ENCODE assay signal across 8 cellular contexts in genomic region chr5:135944967-135945560, GRCh38. TPM values are rescaled to one million over a fixed set of nuclear protein-coding genes. Genes with fewer than 3 reads are reported as not detected.
DNase-seq lines count a peak whose midpoint lies in the region; TF ChIP-seq lines count a peak whose summit lies in the region.

No MANE protein-coding gene starts in this region.

- H3K27me3 ChIP-seq in Peyer's patch = no peaks in the 10 kb centered on the region
- no peaks in the 10 kb centered on the region for H3K27me3 ChIP-seq in tibial nerve

- no peaks in the 10 kb centered on the region for H3K4me1 Mint-ChIP-seq in activated naive CD4-positive, alpha-beta T cell treated with anti-CD3 and anti-CD28 coated beads for 36 hours (ENCODE audit: low read depth)

- H3K9me3 ChIP-seq in Peyer's patch = no peaks in the 10 kb centered on the region
- no peaks in the 10 kb centered on the region for H3K9me3 ChIP-seq in tibial nerve

- TF ChIP-seq POLR2A in Peyer's patch (IDR thresholded peaks at IDR 0.05) (no peak), tibial nerve (IDR thresholded peaks at IDR 0.05) (no peak)

- H3K9me3 Mint-ChIP-seq in activated naive CD4-positive, alpha-beta T cell treated with anti-CD3 and anti-CD28 coated beads for 36 hours = no peaks in the 10 kb centered on the region

- 0 to 1% methylated on average over 3 of the region's 3 CpGs for WGBS in tibial nerve, 2 donors

- intact Hi-C loops in activated naive CD4-positive, alpha-beta T cell treated with anti-CD3 and anti-CD28 coated beads for 36 hours (cut with micrococcal nuclease) = loop anchor here (1.0 kb wide), 4 partner anchors 58 to 229 kb away; no protein-coding TSS in a partner anchor

- H3K4me1 ChIP-seq in Peyer's patch (no peaks in the 10 kb centered on the region), tibial nerve (no peaks in the 10 kb centered on the region)

- H3K36me3 Mint-ChIP-seq in activated naive CD4-positive, alpha-beta T cell treated with anti-CD3 and anti-CD28 coated beads for 36 hours (ENCODE audit: low read depth) = no peaks in the 10 kb centered on the region

- no peak for TF ChIP-seq EP300 in tibial nerve (IDR thresholded peaks at IDR 0.05)

- H3K27me3 Mint-ChIP-seq in activated naive CD4-positive, alpha-beta T cell treated with anti-CD3 and anti-CD28 coated beads for 36 hours (ENCODE audit: low read depth) = peaks cover 10% of the 10 kb centered on the region

- DNase-seq in activated naive CD4-positive, alpha-beta T cell treated with anti-CD3 and anti-CD28 coated beads for 36 hours = peak; percentile 49
- DNase-seq in activated naive CD4-positive, alpha-beta T cell treated with anti-CD3 and anti-CD28 coated beads, Interleukin-2, amount 50 U/mL, for 16 hours = no peak
- DNase-seq in LNCaP clone FGC (ENCODE audit: low read depth) = peak; percentile 59
- DNase-seq in Peyer's patch = peak in 1 of 3 donors; percentile 75
- DNase-seq in cerebellum (ENCODE audit: low spot score) = peak; percentile 26
- peak; percentile 81 for DNase-seq in kidney glomerular epithelial cell (lab: John Stamatoyannopoulos, UW)
- DNase-seq in tibial nerve (ENCODE audit: low spot score in 2 of 2) = peak in 1 of 2 donors; percentile 85
- DNase-seq in OCI-M2 (lab: John Stamatoyannopoulos, UW; ENCODE audit: unreplicated experiment) = no peak

- H3K36me3 ChIP-seq in Peyer's patch (no peaks in the 10 kb centered on the region), tibial nerve (no peaks in the 10 kb centered on the region)

- H3K4me3 Mint-ChIP-seq in activated naive CD4-positive, alpha-beta T cell treated with anti-CD3 and anti-CD28 coated beads for 36 hours = no peak overlapping the region

- H3K27ac Mint-ChIP-seq in activated naive CD4-positive, alpha-beta T cell treated with anti-CD3 and anti-CD28 coated beads for 36 hours = no peak overlapping the region

- CTCF ChIA-PET in activated naive CD4-positive, alpha-beta T cell treated with anti-CD3 and anti-CD28 coated beads for 36 hours (lab: Charles Lee) = interaction anchor here (0.8 to 1.1 kb wide), 3 partner anchors 36 to 232 kb away, joined by 3 read pairs; no protein-coding TSS in a partner anchor

- TF ChIP-seq CTCF in LNCaP clone FGC (IDR thresholded peaks at IDR 0.05; ENCODE audit: control insufficient read depth, extremely low read depth, insufficient read depth) (peak; percentile 83), Peyer's patch (IDR thresholded peaks at IDR 0.05) (peak; percentile 18 to 91 (median 80)), tibial nerve (IDR thresholded peaks at IDR 0.05) (peak; percentile 60 to 85 (median 67))

- H3K4me3 ChIP-seq in LNCaP clone FGC (ENCODE audit: low read depth, low read length) = no peak overlapping the region
- no peak overlapping the region for H3K4me3 ChIP-seq in Peyer's patch
- no peak overlapping the region for H3K4me3 ChIP-seq in tibial nerve

- no peak overlapping the region for H3K27ac ChIP-seq in Peyer's patch
- no peak overlapping the region for H3K27ac ChIP-seq in tibial nerve

RNA-seq across cellular contexts. Expression of gene LECT2, which starts 9.7 kb away (rescaled TPM):
- total RNA-seq in activated naive CD4-positive, alpha-beta T cell treated with anti-CD3 and anti-CD28 coated beads for 36 hours = not detected
- total RNA-seq in Peyer's patch (not detected), cerebellum (not detected), tibial nerve (not detected)

RNA-seq across cellular contexts. Expression of gene IL9, which starts 49.4 kb away (rescaled TPM):
- total RNA-seq in activated naive CD4-positive, alpha-beta T cell treated with anti-CD3 and anti-CD28 coated beads for 36 hours = not detected
- total RNA-seq in Peyer's patch (not detected), cerebellum (not detected), tibial nerve (not detected)

Comparison
In these comparisons a context has a peak if more than half of its experiments do, and no peak if none do; other contexts are left out.
1. DNase-seq: peak in activated naive CD4-positive, alpha-beta T cell treated with anti-CD3 and anti-CD28 coated beads for 36 hours (single experiment), LNCaP clone FGC (single experiment), cerebellum (single experiment) and kidney glomerular epithelial cell (single experiment); none in activated naive CD4-positive, alpha-beta T cell treated with anti-CD3 and anti-CD28 coated beads, Interleukin-2, amount 50 U/mL, for 16 hours (single experiment) and OCI-M2 (single experiment).
2. Peak in every context shown above with its lines, with median percentiles within 50 percentile points of each other: CTCF ChIP-seq.